ENCODE assay signal across 14 cellular contexts in genomic region chr5:141973871-141974595, GRCh38. TPM values are rescaled to one million over a fixed set of nuclear protein-coding genes. Genes with fewer than 3 reads are reported as not detected.
DNase-seq lines count a peak whose midpoint lies in the region; ATAC-seq, FAIRE-seq and TF ChIP-seq lines count a peak whose summit lies in the region.
"Had no signal": no experiment of that assay in that cellular context is flagged by ENCODE, and none has a peak within 500 bp of the region (broad histone marks: within the 10 kb centered on the region; RNA-seq: fewer than 3 reads in every experiment).

No MANE protein-coding gene starts in this region.

- no peak for FAIRE-seq in astrocyte (lab: Jason Lieb, UNC)

- BruUV-seq in Calu3 (replicated peaks; lab: Mats Ljungman, UMichigan), result no TSS peak

- no peak overlapping the region for H3K4me3 ChIP-seq in astrocyte (ENCODE audit: insufficient read depth, low read depth, low read length)
- H3K4me3 ChIP-seq: GM23338, lower lobe of right lung had no signal

- H3K4me1 Mint-ChIP-seq in astrocyte (ENCODE audit: low read depth, unreplicated experiment) (peaks cover 9% of the 10 kb centered on the region), Calu3 (ENCODE audit: low read depth, unreplicated experiment) (peaks cover 29% of the 10 kb centered on the region)

- no peaks in the 10 kb centered on the region for H3K27me3 ChIP-seq in astrocyte (ENCODE audit: insufficient read depth, low read length)

- H3K36me3 Mint-ChIP-seq in astrocyte (ENCODE audit: low read depth, unreplicated experiment) (peaks cover 9% of the 10 kb centered on the region), Calu3 (ENCODE audit: insufficient read depth, unreplicated experiment) (peaks cover 22% of the 10 kb centered on the region)

- H3K4me2 ChIP-seq in astrocyte (ENCODE audit: low read length), result peak overlapping the region; percentile 51
- H3K4me2 ChIP-seq: GM23338 had no signal

- peaks cover 9% of the 10 kb centered on the region for H3K4me1 ChIP-seq in astrocyte (ENCODE audit: insufficient read depth, low read length)

- no peak overlapping the region for H2AFZ ChIP-seq in astrocyte (ENCODE audit: low read depth, low read length)
- H2AFZ ChIP-seq: GM23338 had no signal

- H3K9me3 ChIP-seq in astrocyte (ENCODE audit: insufficient read depth, low read depth, low read length), result no peaks in the 10 kb centered on the region
- H3K9me3 ChIP-seq: lower lobe of right lung had no signal

- H3K79me2 ChIP-seq in astrocyte (ENCODE audit: insufficient read depth, low read length), result peaks cover 50% of the 10 kb centered on the region

- H3K4me3 Mint-ChIP-seq in astrocyte (ENCODE audit: unreplicated experiment) (no peak overlapping the region), Calu3 (ENCODE audit: low read depth, unreplicated experiment) (no peak overlapping the region)
- H3K4me3 Mint-ChIP-seq: activated B cell treated with CpG ODN at 0.5 μM for 24 hours; CD8-positive, alpha-beta T cell; GM23338; neural crest cell had no signal

- H3K27ac Mint-ChIP-seq in astrocyte (ENCODE audit: unreplicated experiment), result no peak overlapping the region
- H3K27ac Mint-ChIP-seq in Calu3 (ENCODE audit: unreplicated experiment), result no peak overlapping the region
- H3K27ac Mint-ChIP-seq: activated B cell treated with CpG ODN at 0.5 μM for 24 hours; CD8-positive, alpha-beta T cell; GM23338 had no signal

- TF ChIP-seq CTCF in astrocyte (IDR thresholded peaks at IDR 0.05; ENCODE audit: insufficient read depth, low read depth, low read length) (no peak), Calu3 (IDR thresholded peaks at IDR 0.05; ENCODE audit: unreplicated experiment) (no peak)

- CTCF ChIA-PET in Calu3 (lab: Charles Lee), result no interaction called here

- H3K9me3 Mint-ChIP-seq in astrocyte (ENCODE audit: unreplicated experiment), result no peaks in the 10 kb centered on the region
- H3K9me3 Mint-ChIP-seq in Calu3 (ENCODE audit: low read depth, unreplicated experiment), result no peaks in the 10 kb centered on the region
- H3K9me3 Mint-ChIP-seq: activated B cell treated with CpG ODN at 0.5 μM for 24 hours; CD8-positive, alpha-beta T cell; GM23338; neural crest cell had no signal

- peak overlapping the region; percentile 19 for H3K27ac ChIP-seq in astrocyte (ENCODE audit: low read depth, low read length)
- H3K27ac ChIP-seq: lower lobe of right lung had no signal

- peaks cover 31% of the 10 kb centered on the region for H3K36me3 ChIP-seq in astrocyte (ENCODE audit: insufficient read depth, low read length)

- H3K27me3 Mint-ChIP-seq in astrocyte (ENCODE audit: low read depth, unreplicated experiment) (no peaks in the 10 kb centered on the region), Calu3 (ENCODE audit: unreplicated experiment) (no peaks in the 10 kb centered on the region)
- H3K27me3 Mint-ChIP-seq: activated B cell treated with CpG ODN at 0.5 μM for 24 hours had no signal

- no peak overlapping the region for H3K9ac ChIP-seq in astrocyte (ENCODE audit: low read length)

- ATAC-seq in GM21786 (IDR thresholded peaks at IDR 0.05; ENCODE audit: unreplicated experiment), result no peak
- ATAC-seq: CD8-positive, alpha-beta T cell; GM23338; lower lobe of right lung had no signal

- DNase-seq in EH (ENCODE audit: low read depth), result peak; percentile 78
- peak; percentile 29 for DNase-seq in HT1080 (ENCODE audit: low read depth)
- peak; percentile 74 for DNase-seq in astrocyte (ENCODE audit: low read depth)
- peak; percentile 57 for DNase-seq in hepatic stellate cell (ENCODE audit: low spot score)
- no peak for DNase-seq in occipital lobe (lab: John Stamatoyannopoulos, UW)
- DNase-seq in Calu3, result no peak
- DNase-seq in activated effector memory CD4-positive, alpha-beta T cell treated with Interleukin-2 at 50 U/mL for 16 hours, result no peak
- DNase-seq: activated B cell treated with CpG ODN at 0.5 μM for 24 hours; CD8-positive, alpha-beta T cell; lower lobe of right lung; NCI-H1105 had no signal

- H4K20me1 ChIP-seq in astrocyte (ENCODE audit: insufficient read depth, low read length), result peaks cover 41% of the 10 kb centered on the region

- intact Hi-C loops in Calu3 (cut with micrococcal nuclease; ENCODE audit: unreplicated experiment), result no loop called here

RNA-seq across cellular contexts. Expression of gene RNF14, which starts 5.1 kb away (rescaled TPM):
- total RNA-seq in HT1080 (2014; rRNA removed; shearing (Covaris generic)), result 66.0 and 87.1 TPM in 2 replicates
- 44.7 and 45.9 TPM in 2 replicates for polyA plus RNA-seq in HT1080 (2015; cell fraction: cytosol; rRNA removed)
- 38.2 and 40.7 TPM in 2 replicates for polyA plus RNA-seq in HT1080 (2015; cell fraction: nucleus; rRNA removed)
- total RNA-seq in astrocyte (96.5 and 105 TPM in 2 replicates), occipital lobe (72.1 TPM), Calu3 (2022) (32.2 and 43.3 TPM in 2 replicates)

RNA-seq across cellular contexts. Expression of gene PCDH12, which starts 16.0 kb away (rescaled TPM):
- total RNA-seq in HT1080 (2014; rRNA removed; shearing (Covaris generic)), result 0.14 and 0.17 TPM in 2 replicates
- 0.45 and 0.85 TPM in 2 replicates for polyA plus RNA-seq in HT1080 (2015; cell fraction: cytosol; rRNA removed)
- 2.0 and 3.1 TPM in 2 replicates for polyA plus RNA-seq in HT1080 (2015; cell fraction: nucleus; rRNA removed)
- 0.02 TPM in 1 of 2 replicates, not detected in the other for total RNA-seq in astrocyte
- total RNA-seq in occipital lobe, result 2.8 TPM
- not detected in 2 replicates for total RNA-seq in Calu3 (2022)
- total RNA-seq: activated B cell treated with CpG ODN at 0.5 μM for 24 hours; CD8-positive, alpha-beta T cell had no signal

RNA-seq across cellular contexts. Expression of gene GNPDA1, which starts 38.8 kb away (rescaled TPM):
- total RNA-seq in HT1080 (2014; rRNA removed; shearing (Covaris generic)), result 77.4 and 93.7 TPM in 2 replicates
- polyA plus RNA-seq in HT1080 (2015; cell fraction: cytosol; rRNA removed), result 55.4 and 63.7 TPM in 2 replicates
- 53.4 and 80.3 TPM in 2 replicates for polyA plus RNA-seq in HT1080 (2015; cell fraction: nucleus; rRNA removed)
- total RNA-seq in astrocyte (23.1 and 30.7 TPM in 2 replicates), occipital lobe (20.3 TPM), Calu3 (2022) (53.2 and 54.0 TPM in 2 replicates)

RNA-seq across cellular contexts. Expression of gene DELE1, which starts 50.4 kb away (rescaled TPM):
- 55.7 and 58.9 TPM in 2 replicates for total RNA-seq in HT1080 (2014; rRNA removed; shearing (Covaris generic))
- polyA plus RNA-seq in HT1080 (2015; cell fraction: cytosol; rRNA removed), result 34.7 and 38.5 TPM in 2 replicates
- 198 and 212 TPM in 2 replicates for polyA plus RNA-seq in HT1080 (2015; cell fraction: nucleus; rRNA removed)
- 37.6 and 38.2 TPM in 2 replicates for total RNA-seq in astrocyte
- 39.0 TPM for total RNA-seq in occipital lobe
- 78.0 and 78.5 TPM in 2 replicates for total RNA-seq in Calu3 (2022)

Comparison
In these comparisons a context has a peak if more than half of its experiments do, and no peak if none do; other contexts are left out.
1. DNase-seq: peak in EH (single experiment), HT1080 (single experiment), astrocyte (single experiment) and hepatic stellate cell (single experiment); none in occipital lobe (single experiment), Calu3 (single experiment) and activated effector memory CD4-positive, alpha-beta T cell treated with Interleukin-2 at 50 U/mL for 16 hours (single experiment).